8 cellular contexts compared by ENCODE assay signal in the genomic region with DNA sequence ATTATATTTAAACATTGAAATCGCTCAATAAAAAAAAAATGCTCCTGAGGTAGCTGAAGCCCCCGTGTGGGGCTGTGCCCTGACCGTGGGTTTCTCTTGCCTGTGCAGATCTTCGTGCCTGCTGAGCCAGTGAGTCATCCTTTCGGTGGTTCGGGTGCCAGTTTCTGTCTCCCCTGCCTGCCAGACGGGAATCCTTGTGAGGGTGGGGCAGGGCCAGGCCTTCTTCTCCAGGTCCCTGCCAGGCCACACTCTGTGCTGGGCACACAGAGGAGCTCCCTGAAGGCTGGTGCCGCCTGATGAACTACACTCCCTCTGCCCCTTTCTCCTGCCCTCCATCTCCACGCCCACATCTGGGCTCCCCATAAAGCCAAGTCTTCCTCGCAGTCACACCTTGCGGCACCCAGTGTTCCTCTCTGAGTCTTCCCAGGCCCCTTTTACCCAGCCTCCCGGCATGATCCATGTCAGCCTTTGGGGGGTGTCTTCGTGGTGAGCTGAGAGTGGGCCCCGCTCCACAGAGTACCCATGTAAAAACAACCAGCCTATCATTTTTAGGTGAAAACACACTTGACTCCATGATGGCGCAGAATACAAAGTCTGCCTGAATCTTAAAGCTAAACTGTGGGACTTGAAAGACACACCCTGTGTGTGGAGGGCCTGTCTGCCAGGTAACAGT. TPM values are rescaled to one million over a fixed set of nuclear protein-coding genes. Genes with fewer than 3 reads are reported as not detected.
DNase-seq lines count a peak whose midpoint lies in the region; TF ChIP-seq lines count a peak whose summit lies in the region.

No MANE protein-coding gene starts in this region.

- DNase-seq in H4 (ENCODE audit: low spot score) (peak; percentile 79), chondrocyte (ENCODE audit: low spot score) (no peak), SJCRH30 (no peak), AML-193 (lab: John Stamatoyannopoulos, UW) (no peak), NCI-H2227 treated with DMSO at 0.1 percent for 48 hours (lab: John Stamatoyannopoulos, UW) (no peak), iPS-NIHi7 (ENCODE audit: extremely low spot score) (no peak)
- DNase-seq in stimulated activated CD4-positive, alpha-beta T cell treated with anti-CD3 and anti-CD28 coated beads, Interleukin-4, amount 100 ng/mL, for 1 hour = peak; percentile 54

- H3K4me3 ChIP-seq in SJCRH30 = no peak overlapping the region

- H3K27me3 ChIP-seq in SJCRH30 = no peaks in the 10 kb centered on the region; the same call in 1 of the 2 replicates

- peak overlapping the region; percentile 79 for H3K27ac Mint-ChIP-seq in T-helper 1 cell treated with Interleukin-12 subunit alpha and Interleukin-12 subunit beta and Interleukin-4 antibody, amounts not matched to agents 30 μg/mL and 1 μg/mL, for 36 hours
- peak overlapping the region; percentile 86 for H3K27ac Mint-ChIP-seq in chondrocyte (ENCODE audit: unreplicated experiment)

- no peaks in the 10 kb centered on the region for H3K27me3 Mint-ChIP-seq in T-helper 1 cell treated with Interleukin-12 subunit alpha and Interleukin-12 subunit beta and Interleukin-4 antibody, amounts not matched to agents 30 μg/mL and 1 μg/mL, for 36 hours (ENCODE audit: low read depth)
- H3K27me3 Mint-ChIP-seq in chondrocyte (ENCODE audit: low read depth) = no peaks in the 10 kb centered on the region

- H3K4me1 Mint-ChIP-seq in T-helper 1 cell treated with Interleukin-12 subunit alpha and Interleukin-12 subunit beta and Interleukin-4 antibody, amounts not matched to agents 30 μg/mL and 1 μg/mL, for 36 hours (ENCODE audit: low read depth) = peaks cover 65% of the 10 kb centered on the region
- H3K4me1 Mint-ChIP-seq in chondrocyte (ENCODE audit: low read depth) = peaks cover 13% of the 10 kb centered on the region

- H3K9me3 Mint-ChIP-seq in T-helper 1 cell treated with Interleukin-12 subunit alpha and Interleukin-12 subunit beta and Interleukin-4 antibody, amounts not matched to agents 30 μg/mL and 1 μg/mL, for 36 hours = no peaks in the 10 kb centered on the region
- no peaks in the 10 kb centered on the region for H3K9me3 Mint-ChIP-seq in chondrocyte (ENCODE audit: low read depth)

- H3K9me3 ChIP-seq in SJCRH30 (replicated peaks) = no peaks in the 10 kb centered on the region

- H3K27ac ChIP-seq in SJCRH30 = no peak overlapping the region

- H3K36me3 ChIP-seq in SJCRH30 = no peaks in the 10 kb centered on the region

- no peak overlapping the region for H3K4me3 Mint-ChIP-seq in T-helper 1 cell treated with Interleukin-12 subunit alpha and Interleukin-12 subunit beta and Interleukin-4 antibody, amounts not matched to agents 30 μg/mL and 1 μg/mL, for 36 hours
- H3K4me3 Mint-ChIP-seq in chondrocyte (ENCODE audit: unreplicated experiment) = peak overlapping the region; percentile 7

- H3K4me1 ChIP-seq in SJCRH30 = no peaks in the 10 kb centered on the region

- no peak for TF ChIP-seq CTCF in chondrocyte (IDR thresholded peaks at IDR 0.05)

- peaks cover 4% of the 10 kb centered on the region for H3K36me3 Mint-ChIP-seq in T-helper 1 cell treated with Interleukin-12 subunit alpha and Interleukin-12 subunit beta and Interleukin-4 antibody, amounts not matched to agents 30 μg/mL and 1 μg/mL, for 36 hours (ENCODE audit: low read depth)
- no peaks in the 10 kb centered on the region for H3K36me3 Mint-ChIP-seq in chondrocyte (ENCODE audit: low read depth)

RNA-seq across cellular contexts. Expression of a gene that starts 19.3 kb away (rescaled TPM):
- total RNA-seq in H4 (2014; rRNA removed; shearing (Covaris generic)) = not detected in 2 replicates
- not detected in 3 replicates for total RNA-seq in chondrocyte
- total RNA-seq in SJCRH30 (2014; rRNA removed; shearing (Covaris generic)) = not detected in 2 replicates

RNA-seq across cellular contexts. Expression of a gene that starts 38.8 kb away (rescaled TPM):
- 165 and 174 TPM in 2 replicates for total RNA-seq in H4 (2014; rRNA removed; shearing (Covaris generic))
- 188 to 208 TPM (median 190 TPM) in 3 replicates for total RNA-seq in chondrocyte
- 169 and 173 TPM in 2 replicates for total RNA-seq in SJCRH30 (2014; rRNA removed; shearing (Covaris generic))

Comparison
In these comparisons a context has a peak if more than half of its experiments do, and no peak if none do; other contexts are left out.
1. DNase-seq: peak in H4 (single experiment) and stimulated activated CD4-positive, alpha-beta T cell treated with anti-CD3 and anti-CD28 coated beads, Interleukin-4, amount 100 ng/mL, for 1 hour (single experiment); none in chondrocyte (single experiment), SJCRH30 (0 of 2), AML-193 (0 of 2), NCI-H2227 treated with DMSO at 0.1 percent for 48 hours (single experiment) and iPS-NIHi7 (single experiment).